ENCODE assay signal across 8 cellular contexts in the genomic region with DNA sequence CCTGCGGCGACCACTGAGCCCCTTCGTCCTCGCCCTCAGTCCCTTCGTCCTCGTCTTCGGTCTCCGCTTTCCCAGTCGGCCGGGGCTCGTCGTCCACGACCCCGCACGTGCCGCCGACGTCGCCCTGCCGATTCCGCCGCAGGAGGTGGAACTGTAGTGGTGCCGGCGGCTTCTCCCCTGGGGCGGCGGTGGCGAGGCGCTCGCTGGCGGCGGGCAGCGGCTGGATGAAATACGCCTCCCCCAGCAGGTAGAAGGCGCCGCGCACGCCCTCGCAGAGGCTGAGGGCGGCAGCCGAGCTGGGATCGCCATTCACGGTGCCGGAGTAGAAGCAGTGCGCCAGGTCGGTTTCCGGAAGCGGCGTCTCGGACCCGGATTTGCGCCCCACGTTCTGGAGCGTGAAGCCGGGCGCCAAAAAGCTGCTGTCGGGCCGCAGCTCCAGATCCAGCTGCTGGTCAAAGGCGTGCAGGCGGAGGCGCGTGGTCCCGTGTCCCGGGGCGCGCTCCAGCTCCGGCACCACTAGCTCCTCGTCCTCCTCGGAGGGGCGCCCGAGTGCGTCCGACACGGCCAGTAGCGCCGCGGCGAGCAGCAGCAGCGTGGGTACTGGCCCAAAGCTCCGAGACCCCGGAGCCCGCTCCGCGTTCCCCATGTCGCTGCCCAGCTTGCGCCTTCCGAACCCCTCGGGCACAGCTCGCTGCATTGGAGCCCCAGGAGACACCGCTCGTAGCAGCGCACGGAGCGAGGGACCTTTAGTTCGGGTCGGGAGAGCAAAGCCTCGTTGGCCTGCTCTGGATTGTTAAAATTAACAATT. TPM values are rescaled to one million over a fixed set of nuclear protein-coding genes. Genes with fewer than 3 reads are reported as not detected.
DNase-seq lines count a peak whose midpoint lies in the region; ATAC-seq and TF ChIP-seq lines count a peak whose summit lies in the region.

No MANE protein-coding gene starts in this region.

- H3K4me3 ChIP-seq in mucosa of descending colon, result peak overlapping the region; percentile 30

- H3K9me3 Mint-ChIP-seq in T-helper 2 cell treated with Interferon-gamma antibody and Interleukin-4, amounts not matched to agents 5 μg/mL and 100 μg/mL, for 36 hours, result no peaks in the 10 kb centered on the region
- H3K9me3 Mint-ChIP-seq in type B pancreatic cell, result no peaks in the 10 kb centered on the region

- H3K36me3 Mint-ChIP-seq in T-helper 2 cell treated with Interferon-gamma antibody and Interleukin-4, amounts not matched to agents 5 μg/mL and 100 μg/mL, for 36 hours (ENCODE audit: low read depth), result peaks cover 21% of the 10 kb centered on the region
- peaks cover 35% of the 10 kb centered on the region for H3K36me3 Mint-ChIP-seq in type B pancreatic cell

- no peaks in the 10 kb centered on the region for H3K36me3 ChIP-seq in mucosa of descending colon (ENCODE audit: low read depth)

- peak; percentile 4 to 9 for DNase-seq in activated CD4-positive, alpha-beta T cell treated with anti-CD3 and anti-CD28 coated beads, Interleukin-2, amount 50 U/mL, for 48 hours
- DNase-seq in activated CD4-positive, alpha-beta T cell treated with anti-CD3 and anti-CD28 coated beads, Interleukin-2, amount 50 U/mL, for 1 hour, result no peak
- no peak for DNase-seq in T-helper 2 cell treated with Interferon-gamma antibody and Interleukin-4, amounts not matched to agents 5 μg/mL and 100 μg/mL, for 36 hours (ENCODE audit: low spot score)
- DNase-seq in mucosa of descending colon (peak in 2 of 3 donors; percentile 53), type B pancreatic cell (ENCODE audit: extremely low spot score, unreplicated experiment) (no peak)

- peaks cover 40% of the 10 kb centered on the region for H3K4me1 Mint-ChIP-seq in T-helper 2 cell treated with Interferon-gamma antibody and Interleukin-4, amounts not matched to agents 5 μg/mL and 100 μg/mL, for 36 hours (ENCODE audit: low read depth)
- peaks cover 30% of the 10 kb centered on the region for H3K4me1 Mint-ChIP-seq in type B pancreatic cell (ENCODE audit: unreplicated experiment)

- peaks cover 66% of the 10 kb centered on the region for H3K27me3 Mint-ChIP-seq in T-helper 2 cell treated with Interferon-gamma antibody and Interleukin-4, amounts not matched to agents 5 μg/mL and 100 μg/mL, for 36 hours (ENCODE audit: low read depth)
- peaks cover 7% of the 10 kb centered on the region for H3K27me3 Mint-ChIP-seq in type B pancreatic cell

- H3K4me1 ChIP-seq in mucosa of descending colon (ENCODE audit: low read depth), result peaks cover 33% of the 10 kb centered on the region

- intact Hi-C loops in mucosa of descending colon (cut with DNase I, micrococcal nuclease), result loop anchor here in 1 of 2 donors (10.0 kb wide), 1 partner anchor 1900 kb away; no protein-coding TSS in a partner anchor

- H3K9me3 ChIP-seq in mucosa of descending colon, result no peaks in the 10 kb centered on the region

- H3K27ac Mint-ChIP-seq in T-helper 2 cell treated with Interferon-gamma antibody and Interleukin-4, amounts not matched to agents 5 μg/mL and 100 μg/mL, for 36 hours, result peak overlapping the region; percentile 86
- peak overlapping the region; percentile 97 for H3K27ac Mint-ChIP-seq in type B pancreatic cell

- no peak for TF ChIP-seq CTCF in mucosa of descending colon (IDR thresholded peaks at IDR 0.05)
- TF ChIP-seq CTCF in type B pancreatic cell (conservative IDR thresholded peaks at IDR 0.05), result no peak

- H3K4me3 Mint-ChIP-seq in T-helper 2 cell treated with Interferon-gamma antibody and Interleukin-4, amounts not matched to agents 5 μg/mL and 100 μg/mL, for 36 hours, result peak overlapping the region; percentile 92
- H3K4me3 Mint-ChIP-seq in type B pancreatic cell, result peak overlapping the region; percentile 99

- peak; percentile 7 for ATAC-seq in esophagus mucosa
- ATAC-seq in mucosa of descending colon, result peak; percentile 22
- ATAC-seq in HG02798 (IDR thresholded peaks at IDR 0.05; ENCODE audit: poor library complexity, unreplicated experiment), result no peak
- ATAC-seq in GM18858 (IDR thresholded peaks at IDR 0.05; ENCODE audit: unreplicated experiment), result no peak

RNA-seq across cellular contexts. Expression of gene ADAMTS1, which starts 0.7 kb away (rescaled TPM):
- 7.9 TPM for total RNA-seq in esophagus mucosa
- total RNA-seq in mucosa of descending colon, result 10 to 100 TPM in 2 of 3 donors, 1 to 10 TPM in 1; 5.2 to 59.3 (median 43.9) TPM
- 34.9 and 77.3 TPM in 2 replicates for total RNA-seq in type B pancreatic cell (ENCODE audit: low replicate concordance)

Comparison
In these comparisons a context has a peak if more than half of its experiments do, and no peak if none do; other contexts are left out.
1. DNase-seq: peak in activated CD4-positive, alpha-beta T cell treated with anti-CD3 and anti-CD28 coated beads, Interleukin-2, amount 50 U/mL, for 48 hours (2 of 2) and mucosa of descending colon (2 of 3); none in activated CD4-positive, alpha-beta T cell treated with anti-CD3 and anti-CD28 coated beads, Interleukin-2, amount 50 U/mL, for 1 hour (single experiment), T-helper 2 cell treated with Interferon-gamma antibody and Interleukin-4, amounts not matched to agents 5 μg/mL and 100 μg/mL, for 36 hours (single experiment) and type B pancreatic cell (single experiment).
2. ATAC-seq: peak in esophagus mucosa (single experiment) and mucosa of descending colon (single experiment); none in HG02798 (single experiment) and GM18858 (single experiment).